ENCODE assay signal across 1 cellular context in the genomic region with DNA sequence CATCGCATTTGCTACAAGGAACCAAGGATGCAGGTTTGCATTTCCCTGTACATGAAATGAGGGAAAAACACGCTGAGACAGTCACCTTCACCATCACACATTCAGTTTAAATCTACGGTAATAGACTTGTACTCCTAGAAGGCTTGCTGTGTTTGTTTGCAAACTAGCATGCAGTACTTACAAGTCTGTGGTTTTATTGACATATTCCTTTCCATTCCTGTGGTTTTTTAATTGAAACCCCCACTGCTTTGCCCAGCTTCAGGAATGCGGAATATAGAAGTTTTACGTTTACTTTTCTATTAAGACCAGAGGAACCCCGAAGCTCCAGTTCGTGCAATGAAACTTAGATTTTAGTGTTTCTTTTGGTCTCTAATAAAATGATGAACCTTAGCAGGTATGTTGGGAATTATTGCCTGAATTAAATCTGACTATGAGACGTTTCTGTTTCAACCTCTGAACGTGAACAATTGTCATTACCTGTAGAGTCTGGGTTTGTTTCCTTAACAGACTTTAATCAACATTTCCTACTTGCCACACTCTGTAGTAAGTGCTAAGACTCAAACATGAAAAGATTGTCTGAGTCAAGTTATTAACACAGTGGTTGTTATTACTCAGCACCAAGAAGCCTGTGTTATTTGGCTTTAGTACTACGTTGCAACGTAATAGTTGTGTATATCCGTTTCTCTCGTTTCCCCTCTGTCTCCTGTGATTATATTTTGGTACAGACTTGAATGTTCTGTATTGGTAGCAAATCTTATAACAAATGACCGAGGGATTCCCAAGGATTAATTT.
TF ChIP-seq lines count a peak whose summit lies in the region.

No MANE protein-coding gene starts in this region.

TF ChIP-seq in IMR-90, 13 proteins besides CTCF, POLR2A, EP300 and RAD21 (continued from another document):
- TF ChIP-seq, protein P1, sequence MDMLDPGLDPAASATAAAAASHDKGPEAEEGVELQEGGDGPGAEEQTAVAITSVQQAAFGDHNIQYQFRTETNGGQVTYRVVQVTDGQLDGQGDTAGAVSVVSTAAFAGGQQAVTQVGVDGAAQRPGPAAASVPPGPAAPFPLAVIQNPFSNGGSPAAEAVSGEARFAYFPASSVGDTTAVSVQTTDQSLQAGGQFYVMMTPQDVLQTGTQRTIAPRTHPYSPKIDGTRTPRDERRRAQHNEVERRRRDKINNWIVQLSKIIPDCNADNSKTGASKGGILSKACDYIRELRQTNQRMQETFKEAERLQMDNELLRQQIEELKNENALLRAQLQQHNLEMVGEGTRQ (IDR thresholded peaks at IDR 0.05; ENCODE audit: low read depth, low read length): no peak
- TF ChIP-seq MAZ (IDR thresholded peaks at IDR 0.05; ENCODE audit: borderline replicate concordance, low read depth, low read length) (no peak), RCOR1 (IDR thresholded peaks at IDR 0.05; ENCODE audit: insufficient replicate concordance, low read length) (no peak)
- TF ChIP-seq, protein P2, sequence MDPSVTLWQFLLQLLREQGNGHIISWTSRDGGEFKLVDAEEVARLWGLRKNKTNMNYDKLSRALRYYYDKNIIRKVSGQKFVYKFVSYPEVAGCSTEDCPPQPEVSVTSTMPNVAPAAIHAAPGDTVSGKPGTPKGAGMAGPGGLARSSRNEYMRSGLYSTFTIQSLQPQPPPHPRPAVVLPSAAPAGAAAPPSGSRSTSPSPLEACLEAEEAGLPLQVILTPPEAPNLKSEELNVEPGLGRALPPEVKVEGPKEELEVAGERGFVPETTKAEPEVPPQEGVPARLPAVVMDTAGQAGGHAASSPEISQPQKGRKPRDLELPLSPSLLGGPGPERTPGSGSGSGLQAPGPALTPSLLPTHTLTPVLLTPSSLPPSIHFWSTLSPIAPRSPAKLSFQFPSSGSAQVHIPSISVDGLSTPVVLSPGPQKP (IDR thresholded peaks at IDR 0.05; ENCODE audit: borderline replicate concordance, low read depth, low read length): no peak
